8 cellular contexts compared by ENCODE assay signal in genomic region chr6:107778242-107778641, GRCh38. TPM values are rescaled to one million over a fixed set of nuclear protein-coding genes. Genes with fewer than 3 reads are reported as not detected.
"Had no signal": no experiment of that assay in that cellular context is flagged by ENCODE, and none has a peak within 500 bp of the region (broad histone marks: within the 10 kb centered on the region; RNA-seq: fewer than 3 reads in every experiment).

No MANE protein-coding gene starts in this region.

- FAIRE-seq: H1, H54, HTR-8/SVneo had no signal

- H3K27ac Mint-ChIP-seq: GM23338 had no signal

- H3K9me3 Mint-ChIP-seq: GM23338, H9 had no signal

- ATAC-seq: GM23338 had no signal

- H3K27ac ChIP-seq: KMS-11 had no signal

- DNase-seq: H9, HCEC 1CT, KBM-7 had no signal

- H3K4me1 Mint-ChIP-seq: GM23338, H9 had no signal

- H3K4me3 Mint-ChIP-seq: GM23338, H9 had no signal

- H3K4me2 ChIP-seq: GM23338, KMS-11 had no signal

- H3K4me3 ChIP-seq: GM23338 had no signal

RNA-seq across cellular contexts. Expression of gene SCML4, which starts 45.9 kb away (rescaled TPM):
- total RNA-seq: GM23338, H1, H9 had no signal
- polyA plus RNA-seq: GM23338, H1 had no signal
